In genomic region chr18:50967714-50968661, GRCh38 we compare ENCODE assay signal across 8 cellular contexts. TPM values are rescaled to one million over a fixed set of nuclear protein-coding genes. Genes with fewer than 3 reads are reported as not detected.
DNase-seq lines count a peak whose midpoint lies in the region; ATAC-seq and TF ChIP-seq lines count a peak whose summit lies in the region.

ELAC1 (plus strand) TSS chr18:50968040; CDS start chr18:50974405, 6,365 bp downstream.

- DNase-seq in C1 segment of cervical spinal cord (lab: John Stamatoyannopoulos, UW) (peak in 13 of 14 donors; percentile 41 to 87 (median 79)), GM19238 (ENCODE audit: insufficient read length, low spot score) (peak; percentile 82), NCI-H526 (lab: John Stamatoyannopoulos, UW) (peak; percentile 28 to 88), dermis microvascular lymphatic vessel endothelial cell (ENCODE audit: low read depth in 2 of 2) (peak; percentile 63 to 85), lower leg skin (ENCODE audit: low spot score in 2 of 2) (peak; percentile 52 to 92)
- peak; percentile 58 to 67 for DNase-seq in activated CD4-positive, alpha-beta T cell treated with anti-CD3 and anti-CD28 coated beads, Interleukin-2, amount 50 U/mL, for 48 hours
- peak; percentile 42 to 52 for DNase-seq in stimulated activated CD4-positive, alpha-beta T cell treated with anti-CD3 and anti-CD28 coated beads, Interleukin-4, amount 100 ng/mL, for 48 hours (ENCODE audit: low read depth in 2 of 2)

- ATAC-seq in HG03439 (IDR thresholded peaks at IDR 0.05; ENCODE audit: unreplicated experiment), result peak; percentile 93

- no peak for TF ChIP-seq CTCF in lower leg skin (IDR thresholded peaks at IDR 0.05)

- intact Hi-C loops in lower leg skin (cut with DNase I; ENCODE audit: low total_unique reads), result no loop called here

- TF ChIP-seq POLR2A in lower leg skin (IDR thresholded peaks at IDR 0.05), result peak in 1 of 2 donors; percentile 84

- peak within 1 kb of the TSS; percentile 75 for H3K4me3 ChIP-seq in lower leg skin (ENCODE audit: low read depth, poor library complexity, severe bottlenecking)

- 0 to 1% methylated on average over 35 to 56 of the region's 84 CpGs for WGBS in lower leg skin, 2 donors

RNA-seq across cellular contexts. Expression of gene ELAC1, which starts in this region (rescaled TPM):
- 4.4 and 6.1 TPM in 2 replicates for total RNA-seq in dermis microvascular lymphatic vessel endothelial cell
- total RNA-seq in lower leg skin, result 10 to 100 TPM in 1 of 4 donors, 1 to 10 TPM in 3; 4.1 to 11.6 (median 8.3) TPM

Comparison
In these comparisons a context has a peak if more than half of its experiments do, and no peak if none do; other contexts are left out.
1. Peak in every context shown above with its lines: DNase-seq, ATAC-seq and H3K4me3 ChIP-seq.